ENCODE assay signal across 1 cellular context in the genomic region with DNA sequence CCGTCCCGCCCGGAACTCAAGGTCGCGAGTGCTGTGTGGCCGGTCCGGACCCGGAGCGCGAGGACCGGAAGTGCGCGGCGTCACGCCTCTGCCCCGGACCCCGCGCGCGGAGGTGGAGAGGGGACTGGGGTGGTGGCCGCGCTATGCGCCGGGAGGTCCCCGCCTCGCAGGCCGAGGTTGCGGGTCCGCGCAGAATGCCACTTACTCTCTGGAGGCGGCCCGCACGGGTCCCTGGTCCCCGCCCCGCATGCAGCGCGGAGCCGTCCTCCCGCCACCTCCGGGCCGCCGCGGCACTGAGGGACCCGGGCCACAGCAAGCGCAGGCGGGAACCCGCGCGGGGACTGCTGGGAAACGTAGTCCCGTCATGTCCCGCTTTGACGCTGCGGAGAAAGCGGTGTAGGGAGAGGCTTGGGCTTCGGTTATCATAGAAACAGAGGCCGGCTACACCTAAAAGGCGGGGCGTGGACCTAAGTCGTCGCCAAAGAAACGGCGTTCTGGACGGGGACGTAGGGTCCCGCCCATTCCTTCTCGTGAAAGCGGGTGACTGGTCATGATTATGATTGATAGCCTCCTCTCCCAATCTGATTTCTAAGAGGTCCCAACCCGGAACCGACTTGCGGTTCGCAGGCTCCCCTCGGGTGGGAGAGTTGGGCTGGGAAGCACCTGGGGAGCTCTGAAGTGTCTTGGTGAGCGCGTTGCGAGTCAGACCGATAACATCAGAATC.
A peak's percentile ranks its signal among the peaks of the same experiment; 100 is the strongest.
TF ChIP-seq lines count a peak whose summit lies in the region.

A gene (minus strand): TSS at position 295 of the 724 bp plus-strand sequence. CDS start 11,698 bp downstream, outside the sequence.

TF ChIP-seq in IMR-90, 13 proteins besides CTCF, POLR2A, EP300 and RAD21 (continued from another document):
- TF ChIP-seq, protein P1, sequence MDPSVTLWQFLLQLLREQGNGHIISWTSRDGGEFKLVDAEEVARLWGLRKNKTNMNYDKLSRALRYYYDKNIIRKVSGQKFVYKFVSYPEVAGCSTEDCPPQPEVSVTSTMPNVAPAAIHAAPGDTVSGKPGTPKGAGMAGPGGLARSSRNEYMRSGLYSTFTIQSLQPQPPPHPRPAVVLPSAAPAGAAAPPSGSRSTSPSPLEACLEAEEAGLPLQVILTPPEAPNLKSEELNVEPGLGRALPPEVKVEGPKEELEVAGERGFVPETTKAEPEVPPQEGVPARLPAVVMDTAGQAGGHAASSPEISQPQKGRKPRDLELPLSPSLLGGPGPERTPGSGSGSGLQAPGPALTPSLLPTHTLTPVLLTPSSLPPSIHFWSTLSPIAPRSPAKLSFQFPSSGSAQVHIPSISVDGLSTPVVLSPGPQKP (IDR thresholded peaks at IDR 0.05; ENCODE audit: borderline replicate concordance, low read depth, low read length), result no peak
- TF ChIP-seq BHLHE40 (IDR thresholded peaks at IDR 0.05; ENCODE audit: low read depth, low read length) (peak; percentile 7; the same call in 1 of the 2 replicates), MAFK (IDR thresholded peaks at IDR 0.05; ENCODE audit: low read depth, low read length) (no peak), NFE2L2 (IDR thresholded peaks at IDR 0.05; ENCODE audit: low read depth, low read length) (0 out of 2 replicates have a peak, but pooled peaks have one; percentile 2), SMC3 (IDR thresholded peaks at IDR 0.05; ENCODE audit: low read depth, low read length) (no peak; the same call in 1 of the 2 replicates)
